Comparison of ENCODE assay signal across 1 cellular context in the genomic region with DNA sequence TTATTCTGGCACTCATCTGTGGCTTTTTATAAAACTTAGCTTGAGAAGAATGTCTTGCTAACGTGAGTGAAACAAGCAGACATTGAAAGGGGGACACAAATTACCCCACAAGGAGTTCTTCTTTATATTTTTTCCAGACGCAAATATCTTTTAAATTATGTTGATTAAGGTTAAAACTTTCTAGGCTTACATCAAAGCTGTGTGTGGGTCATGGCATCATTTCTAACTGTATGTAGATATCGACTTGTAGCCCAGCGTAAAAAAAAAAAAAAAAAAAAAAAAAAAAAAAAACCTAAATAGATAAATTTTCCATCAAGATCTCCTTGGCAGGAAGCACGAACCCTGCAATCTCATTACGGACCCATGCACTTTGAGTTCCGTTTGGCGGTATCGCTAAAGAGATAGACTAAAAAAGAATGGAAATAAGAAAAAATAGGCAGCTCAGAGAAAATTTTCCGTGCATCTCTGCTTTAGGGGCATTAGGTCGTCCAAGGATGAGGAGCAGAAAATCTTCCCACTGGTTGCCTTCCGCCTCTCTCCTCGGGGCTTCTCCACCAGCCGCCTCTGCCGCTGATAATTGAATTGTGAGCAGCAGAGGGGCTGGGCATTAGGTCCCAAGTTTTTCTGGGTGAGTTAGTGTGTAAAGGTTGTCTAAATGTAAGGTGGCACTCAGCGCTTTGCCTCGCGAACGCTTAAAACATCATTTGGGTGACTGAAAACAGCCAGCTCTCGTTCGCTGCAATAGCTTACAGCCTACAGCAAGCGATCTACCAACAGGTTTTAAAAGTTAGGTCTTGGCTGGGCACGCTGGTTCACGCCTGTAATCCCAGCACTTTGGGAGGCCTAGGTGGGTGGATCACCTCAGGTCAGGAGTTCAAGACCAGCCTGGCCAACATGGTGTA.
TF ChIP-seq lines count a peak whose summit lies in the region.

No MANE protein-coding gene starts in this region.

TF ChIP-seq in HepG2, 621 proteins besides CTCF, POLR2A, EP300 and RAD21 (continued from another document and continues in another):
- TF ChIP-seq, protein P1, sequence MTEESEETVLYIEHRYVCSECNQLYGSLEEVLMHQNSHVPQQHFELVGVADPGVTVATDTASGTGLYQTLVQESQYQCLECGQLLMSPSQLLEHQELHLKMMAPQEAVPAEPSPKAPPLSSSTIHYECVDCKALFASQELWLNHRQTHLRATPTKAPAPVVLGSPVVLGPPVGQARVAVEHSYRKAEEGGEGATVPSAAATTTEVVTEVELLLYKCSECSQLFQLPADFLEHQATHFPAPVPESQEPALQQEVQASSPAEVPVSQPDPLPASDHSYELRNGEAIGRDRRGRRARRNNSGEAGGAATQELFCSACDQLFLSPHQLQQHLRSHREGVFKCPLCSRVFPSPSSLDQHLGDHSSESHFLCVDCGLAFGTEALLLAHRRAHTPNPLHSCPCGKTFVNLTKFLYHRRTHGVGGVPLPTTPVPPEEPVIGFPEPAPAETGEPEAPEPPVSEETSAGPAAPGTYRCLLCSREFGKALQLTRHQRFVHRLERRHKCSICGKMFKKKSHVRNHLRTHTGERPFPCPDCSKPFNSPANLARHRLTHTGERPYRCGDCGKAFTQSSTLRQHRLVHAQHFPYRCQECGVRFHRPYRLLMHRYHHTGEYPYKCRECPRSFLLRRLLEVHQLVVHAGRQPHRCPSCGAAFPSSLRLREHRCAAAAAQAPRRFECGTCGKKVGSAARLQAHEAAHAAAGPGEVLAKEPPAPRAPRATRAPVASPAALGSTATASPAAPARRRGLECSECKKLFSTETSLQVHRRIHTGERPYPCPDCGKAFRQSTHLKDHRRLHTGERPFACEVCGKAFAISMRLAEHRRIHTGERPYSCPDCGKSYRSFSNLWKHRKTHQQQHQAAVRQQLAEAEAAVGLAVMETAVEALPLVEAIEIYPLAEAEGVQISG (CRISPR knock-in tag; IDR thresholded peaks at IDR 0.05): 0 out of 2 replicates have a peak, but pooled peaks have one; percentile 36
- TF ChIP-seq GATAD1 (CRISPR knock-in tag; IDR thresholded peaks at IDR 0.05) (no peak), ZNF839 (CRISPR knock-in tag; IDR thresholded peaks at IDR 0.05; ENCODE audit: borderline replicate concordance) (no peak), ARID5B (CRISPR knock-in tag; IDR thresholded peaks at IDR 0.05) (no peak), ZNF737 (CRISPR knock-in tag; IDR thresholded peaks at IDR 0.05; ENCODE audit: borderline replicate concordance) (no peak), ZBTB7A (CRISPR knock-in tag; IDR thresholded peaks at IDR 0.05) (no peak), FUBP1 (CRISPR knock-in tag; IDR thresholded peaks at IDR 0.05; ENCODE audit: borderline replicate concordance) (no peak), CBX2 (IDR thresholded peaks at IDR 0.05; ENCODE audit: low read depth, low read length) (no peak; the same call in 1 of the 2 replicates), CBX2 (CRISPR knock-in tag; IDR thresholded peaks at IDR 0.05; ENCODE audit: low read depth) (0 out of 2 replicates have a peak, but pooled peaks have one; percentile 66), KMT2A (CRISPR knock-in tag; IDR thresholded peaks at IDR 0.05) (no peak), SMAD3 (CRISPR knock-in tag; IDR thresholded peaks at IDR 0.05) (peak; percentile 0; the same call in 1 of the 2 replicates), MTF2 (CRISPR knock-in tag; IDR thresholded peaks at IDR 0.05; ENCODE audit: borderline replicate concordance) (no peak), ZNF556 (CRISPR knock-in tag; IDR thresholded peaks at IDR 0.05; ENCODE audit: borderline replicate concordance) (no peak), ZNF432 (CRISPR knock-in tag; IDR thresholded peaks at IDR 0.05; ENCODE audit: borderline replicate concordance) (no peak), CENPT (CRISPR knock-in tag; IDR thresholded peaks at IDR 0.05; ENCODE audit: low read depth) (no peak), PRPF4 (IDR thresholded peaks at IDR 0.05; ENCODE audit: low read depth, low read length, poor library complexity, severe bottlenecking) (no peak), PRDM15 (CRISPR knock-in tag; IDR thresholded peaks at IDR 0.05) (no peak), ISX (CRISPR knock-in tag; conservative IDR thresholded peaks at IDR 0.05) (no peak), ZFAT (CRISPR knock-in tag; conservative IDR thresholded peaks at IDR 0.05) (no peak), ZEB1 (IDR thresholded peaks at IDR 0.05; ENCODE audit: insufficient replicate concordance, low read depth) (no peak), AHDC1 (CRISPR knock-in tag; IDR thresholded peaks at IDR 0.05; ENCODE audit: borderline replicate concordance) (no peak), RXRA (CRISPR knock-in tag; IDR thresholded peaks at IDR 0.05) (no peak), PCBP2 (optimal IDR thresholded peaks at IDR 0.05; ENCODE audit: low read depth, low read length, poor library complexity, severe bottlenecking) (no peak), SP2 (CRISPR knock-in tag; IDR thresholded peaks at IDR 0.05) (no peak), ARID2 (CRISPR knock-in tag; IDR thresholded peaks at IDR 0.05; ENCODE audit: borderline replicate concordance) (no peak)
- TF ChIP-seq, protein P2, sequence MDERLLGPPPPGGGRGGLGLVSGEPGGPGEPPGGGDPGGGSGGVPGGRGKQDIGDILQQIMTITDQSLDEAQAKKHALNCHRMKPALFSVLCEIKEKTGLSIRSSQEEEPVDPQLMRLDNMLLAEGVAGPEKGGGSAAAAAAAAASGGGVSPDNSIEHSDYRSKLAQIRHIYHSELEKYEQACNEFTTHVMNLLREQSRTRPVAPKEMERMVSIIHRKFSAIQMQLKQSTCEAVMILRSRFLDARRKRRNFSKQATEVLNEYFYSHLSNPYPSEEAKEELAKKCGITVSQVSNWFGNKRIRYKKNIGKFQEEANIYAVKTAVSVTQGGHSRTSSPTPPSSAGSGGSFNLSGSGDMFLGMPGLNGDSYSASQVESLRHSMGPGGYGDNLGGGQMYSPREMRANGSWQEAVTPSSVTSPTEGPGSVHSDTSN (CRISPR knock-in tag; IDR thresholded peaks at IDR 0.05): no peak
- TF ChIP-seq, protein P3, sequence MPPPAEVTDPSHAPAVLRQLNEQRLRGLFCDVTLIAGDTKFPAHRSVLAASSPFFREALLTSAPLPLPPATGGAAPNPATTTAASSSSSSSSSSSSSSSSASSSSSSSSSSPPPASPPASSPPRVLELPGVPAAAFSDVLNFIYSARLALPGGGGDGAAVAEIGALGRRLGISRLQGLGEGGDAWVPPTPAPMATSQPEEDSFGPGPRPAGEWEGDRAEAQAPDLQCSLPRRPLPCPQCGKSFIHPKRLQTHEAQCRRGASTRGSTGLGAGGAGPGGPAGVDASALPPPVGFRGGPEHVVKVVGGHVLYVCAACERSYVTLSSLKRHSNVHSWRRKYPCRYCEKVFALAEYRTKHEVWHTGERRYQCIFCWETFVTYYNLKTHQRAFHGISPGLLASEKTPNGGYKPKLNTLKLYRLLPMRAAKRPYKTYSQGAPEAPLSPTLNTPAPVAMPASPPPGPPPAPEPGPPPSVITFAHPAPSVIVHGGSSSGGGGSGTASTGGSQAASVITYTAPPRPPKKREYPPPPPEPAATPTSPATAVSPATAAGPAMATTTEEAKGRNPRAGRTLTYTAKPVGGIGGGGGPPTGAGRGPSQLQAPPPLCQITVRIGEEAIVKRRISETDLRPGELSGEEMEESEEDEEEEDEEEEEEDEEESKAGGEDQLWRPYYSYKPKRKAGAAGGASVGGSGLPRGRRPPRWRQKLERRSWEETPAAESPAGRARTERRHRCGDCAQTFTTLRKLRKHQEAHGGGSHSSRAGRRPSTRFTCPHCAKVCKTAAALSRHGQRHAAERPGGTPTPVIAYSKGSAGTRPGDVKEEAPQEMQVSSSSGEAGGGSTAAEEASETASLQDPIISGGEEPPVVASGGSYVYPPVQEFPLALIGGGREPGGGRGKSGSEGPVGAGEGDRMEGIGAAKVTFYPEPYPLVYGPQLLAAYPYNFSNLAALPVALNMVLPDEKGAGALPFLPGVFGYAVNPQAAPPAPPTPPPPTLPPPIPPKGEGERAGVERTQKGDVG (CRISPR knock-in tag; IDR thresholded peaks at IDR 0.05; ENCODE audit: borderline replicate concordance): no peak
